1 cellular context compared by ENCODE assay signal in the genomic region with DNA sequence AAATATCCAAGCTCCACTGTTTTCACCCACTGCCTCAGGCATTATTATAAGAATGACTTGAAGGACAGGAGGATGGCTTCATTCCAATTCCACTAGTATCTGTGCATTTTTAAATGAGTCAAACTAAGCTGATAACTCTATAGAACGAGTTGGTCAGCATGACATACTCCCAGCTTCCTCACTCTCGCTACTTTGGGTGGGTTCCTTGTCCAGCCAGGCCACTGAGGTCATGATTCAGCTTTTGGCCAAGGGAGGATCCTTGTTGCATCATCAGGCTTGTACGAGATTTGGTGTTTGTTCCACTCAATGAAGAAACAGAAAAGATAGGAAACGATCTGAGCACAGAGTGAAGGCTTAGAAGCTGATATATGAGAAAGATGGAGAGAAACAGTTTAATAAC.
TF ChIP-seq lines count a peak whose summit lies in the region.

No MANE protein-coding gene starts in this region.

TF ChIP-seq in GM23338, 12 proteins besides CTCF, POLR2A, EP300 and RAD21:
- no peak for TF ChIP-seq JUNB (IDR thresholded peaks at IDR 0.05; ENCODE audit: unreplicated experiment)
- TF ChIP-seq NANOG (IDR thresholded peaks at IDR 0.05; ENCODE audit: borderline replicate concordance) = no peak
TF ChIP-seq in GM23338: peak in this region for 0.
